11 cellular contexts compared by ENCODE assay signal in the genomic region with DNA sequence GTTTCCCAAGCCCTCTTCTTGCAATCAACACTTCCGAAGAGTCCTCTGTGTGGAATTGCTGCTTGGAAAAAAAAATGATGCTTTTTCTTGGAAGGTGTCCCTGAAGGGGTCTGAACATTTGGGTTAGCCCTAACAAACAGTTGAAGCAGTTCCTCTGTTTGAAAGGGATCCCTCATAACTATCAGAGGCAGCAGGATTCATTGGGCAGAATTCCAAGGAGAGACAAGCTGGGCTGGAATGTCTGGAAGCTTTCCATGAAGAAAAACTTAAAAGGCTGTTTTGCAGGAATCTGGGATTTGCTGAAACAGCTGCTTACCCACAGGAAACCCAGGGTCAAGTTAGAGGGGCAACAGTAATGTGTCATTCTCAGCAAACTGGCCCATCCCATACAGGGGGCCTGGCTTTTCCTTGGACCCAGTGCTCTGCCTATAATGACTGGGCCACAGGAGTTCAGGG. TPM values are rescaled to one million over a fixed set of nuclear protein-coding genes. Genes with fewer than 3 reads are reported as not detected.
A peak's percentile ranks its signal among the peaks of the same experiment; 100 is the strongest.
DNase-seq lines count a peak whose midpoint lies in the region; ATAC-seq and TF ChIP-seq lines count a peak whose summit lies in the region.
"Had no signal": no experiment of that assay in that cellular context is flagged by ENCODE, and none has a peak within 500 bp of the region (broad histone marks: within the 10 kb centered on the region; RNA-seq: fewer than 3 reads in every experiment).

No MANE protein-coding gene starts in this region.

- H3K27me3 ChIP-seq in heart left ventricle (no peaks in the 10 kb centered on the region), rectal smooth muscle tissue (ENCODE audit: control insufficient read depth, insufficient read depth, low read length) (no peaks in the 10 kb centered on the region)

- H3K9me3 ChIP-seq in heart left ventricle, result no peaks in the 10 kb centered on the region

- WGBS in heart left ventricle, 4 donors, result 41 to 57% (median 50%) methylated on average over 1 of the region's 1 CpG

- TF ChIP-seq CTCF in VCaP (conservative IDR thresholded peaks at IDR 0.05), result no peak
- no peak for TF ChIP-seq CTCF in heart left ventricle (IDR thresholded peaks at IDR 0.05)

- in situ Hi-C loops in G401 (cut with HindIII; ENCODE audit: low sequenced_read_pairs), result no loop called here

- H3K4me1 Mint-ChIP-seq in activated T-helper 2 cell treated with anti-CD3 and anti-CD28 coated beads, Interferon-gamma antibody, Interleukin-2, Interleukin-4, amounts not matched to agents 10 μg/mL and 5 μg/mL and 100 μg/mL, durations not matched to agents 14 hours and 24 hours and 36 hours (ENCODE audit: low read depth), result no peaks in the 10 kb centered on the region
- H3K4me1 Mint-ChIP-seq in T-helper 2 cell treated with Interferon-gamma antibody and Interleukin-4, amounts not matched to agents 5 μg/mL and 100 μg/mL, for 36 hours (ENCODE audit: low read depth), result no peaks in the 10 kb centered on the region

- H3K36me3 Mint-ChIP-seq in activated T-helper 2 cell treated with anti-CD3 and anti-CD28 coated beads, Interferon-gamma antibody, Interleukin-2, Interleukin-4, amounts not matched to agents 10 μg/mL and 5 μg/mL and 100 μg/mL, durations not matched to agents 14 hours and 24 hours and 36 hours (ENCODE audit: low read depth), result no peaks in the 10 kb centered on the region
- no peaks in the 10 kb centered on the region for H3K36me3 Mint-ChIP-seq in T-helper 2 cell treated with Interferon-gamma antibody and Interleukin-4, amounts not matched to agents 5 μg/mL and 100 μg/mL, for 36 hours (ENCODE audit: low read depth)

- H3K36me3 ChIP-seq in heart left ventricle (no peaks in the 10 kb centered on the region), rectal smooth muscle tissue (ENCODE audit: control insufficient read depth, insufficient read depth, low read length) (no peaks in the 10 kb centered on the region)

- ATAC-seq in heart left ventricle, result peak; percentile 41 to 71 (median 60)

- H3K9ac ChIP-seq in rectal smooth muscle tissue (ENCODE audit: low read length), result no peak overlapping the region

- no peak for TF ChIP-seq POLR2A in heart left ventricle (IDR thresholded peaks at IDR 0.05)

- no peaks in the 10 kb centered on the region for H3K9me3 Mint-ChIP-seq in activated T-helper 2 cell treated with anti-CD3 and anti-CD28 coated beads, Interferon-gamma antibody, Interleukin-2, Interleukin-4, amounts not matched to agents 10 μg/mL and 5 μg/mL and 100 μg/mL, durations not matched to agents 14 hours and 24 hours and 36 hours
- no peaks in the 10 kb centered on the region for H3K9me3 Mint-ChIP-seq in T-helper 2 cell treated with Interferon-gamma antibody and Interleukin-4, amounts not matched to agents 5 μg/mL and 100 μg/mL, for 36 hours

- intact Hi-C loops in heart left ventricle (cut with DNase I), result loop anchor here in 1 of 10 donors (10.0 kb wide), 1 partner anchor 435 kb away; no protein-coding TSS in a partner anchor
- intact Hi-C loops in activated T-helper 2 cell treated with anti-CD3 and anti-CD28 coated beads, Interferon-gamma antibody, Interleukin-2, Interleukin-4, amounts not matched to agents 10 μg/mL and 5 μg/mL and 100 μg/mL, durations not matched to agents 14 hours and 24 hours and 36 hours (cut with micrococcal nuclease), result no loop called here

- no peak overlapping the region for H3K27ac Mint-ChIP-seq in activated T-helper 2 cell treated with anti-CD3 and anti-CD28 coated beads, Interferon-gamma antibody, Interleukin-2, Interleukin-4, amounts not matched to agents 10 μg/mL and 5 μg/mL and 100 μg/mL, durations not matched to agents 14 hours and 24 hours and 36 hours
- no peak overlapping the region for H3K27ac Mint-ChIP-seq in T-helper 2 cell treated with Interferon-gamma antibody and Interleukin-4, amounts not matched to agents 5 μg/mL and 100 μg/mL, for 36 hours

- H3K4me3 Mint-ChIP-seq in activated T-helper 2 cell treated with anti-CD3 and anti-CD28 coated beads, Interferon-gamma antibody, Interleukin-2, Interleukin-4, amounts not matched to agents 10 μg/mL and 5 μg/mL and 100 μg/mL, durations not matched to agents 14 hours and 24 hours and 36 hours (ENCODE audit: low read depth), result no peak overlapping the region
- no peak overlapping the region for H3K4me3 Mint-ChIP-seq in T-helper 2 cell treated with Interferon-gamma antibody and Interleukin-4, amounts not matched to agents 5 μg/mL and 100 μg/mL, for 36 hours

- H3K4me3 ChIP-seq in heart left ventricle (no peak overlapping the region), rectal smooth muscle tissue (ENCODE audit: low read length) (no peak overlapping the region)
- H3K4me3 ChIP-seq: SK-N-MC had no signal

- no peaks in the 10 kb centered on the region for H3K27me3 Mint-ChIP-seq in activated T-helper 2 cell treated with anti-CD3 and anti-CD28 coated beads, Interferon-gamma antibody, Interleukin-2, Interleukin-4, amounts not matched to agents 10 μg/mL and 5 μg/mL and 100 μg/mL, durations not matched to agents 14 hours and 24 hours and 36 hours (ENCODE audit: low read depth)
- no peaks in the 10 kb centered on the region for H3K27me3 Mint-ChIP-seq in T-helper 2 cell treated with Interferon-gamma antibody and Interleukin-4, amounts not matched to agents 5 μg/mL and 100 μg/mL, for 36 hours (ENCODE audit: low read depth)

- peak; percentile 41 for DNase-seq in G401 (ENCODE audit: low spot score)
- DNase-seq in heart left ventricle, result peak in 3 of 5 donors; percentile 39 to 47 (median 43)
- no peak for DNase-seq in activated T-helper 2 cell treated with anti-CD3 and anti-CD28 coated beads, Interferon-gamma antibody, Interleukin-2, Interleukin-4, amounts not matched to agents 10 μg/mL and 5 μg/mL and 100 μg/mL, durations not matched to agents 14 hours and 24 hours and 36 hours (ENCODE audit: low spot score)
- no peak for DNase-seq in middle frontal gyrus (ENCODE audit: extremely low spot score, low spot score)
- no peak for DNase-seq in KG1 (lab: John Stamatoyannopoulos, UW)
- no peak for DNase-seq in T-helper 2 cell treated with Interferon-gamma antibody and Interleukin-4, amounts not matched to agents 5 μg/mL and 100 μg/mL, for 36 hours (ENCODE audit: low spot score)
- DNase-seq: cerebellar nuclear complex, NCI-H2171 had no signal

- H3K4me1 ChIP-seq in heart left ventricle (peaks cover 0 to 49% (median 32%) of the 10 kb centered on the region in 12 donors), rectal smooth muscle tissue (ENCODE audit: control insufficient read depth, insufficient read depth, low read length) (peaks cover 19% of the 10 kb centered on the region)

- H3K27ac ChIP-seq in VCaP, result peak overlapping the region; percentile 54
- peak overlapping the region in 1 of 12 donors; percentile 14 for H3K27ac ChIP-seq in heart left ventricle
- peak overlapping the region; percentile 37 for H3K27ac ChIP-seq in rectal smooth muscle tissue (ENCODE audit: low read depth, low read length)
- H3K27ac ChIP-seq: SK-N-MC had no signal

RNA-seq across cellular contexts. Expression of a gene that starts 3.2 kb away (rescaled TPM):
- total RNA-seq in G401 (2014; rRNA removed; shearing (Covaris generic)), result 5.7 and 8.6 TPM in 2 replicates
- total RNA-seq in heart left ventricle, result 1 to 10 TPM in 7 of 9 donors, under 1 TPM in 2; 0.72 to 2.1 (median 1.4) TPM
- polyA plus RNA-seq in heart left ventricle, result under 1 TPM; 0.34 to 0.98 TPM
- 1.2 and 1.7 TPM in 2 replicates for total RNA-seq in activated T-helper 2 cell treated with anti-CD3 and anti-CD28 coated beads, Interferon-gamma antibody, Interleukin-2, Interleukin-4, amounts not matched to agents 10 μg/mL and 5 μg/mL and 100 μg/mL, durations not matched to agents 14 hours and 24 hours and 36 hours

Comparison
In these comparisons a context has a peak if more than half of its experiments do, and no peak if none do; other contexts are left out.
1. DNase-seq: peak in G401 (single experiment) and heart left ventricle (3 of 5); none in activated T-helper 2 cell treated with anti-CD3 and anti-CD28 coated beads, Interferon-gamma antibody, Interleukin-2, Interleukin-4, amounts not matched to agents 10 μg/mL and 5 μg/mL and 100 μg/mL, durations not matched to agents 14 hours and 24 hours and 36 hours (single experiment), middle frontal gyrus (single experiment), KG1 (single experiment) and T-helper 2 cell treated with Interferon-gamma antibody and Interleukin-4, amounts not matched to agents 5 μg/mL and 100 μg/mL, for 36 hours (single experiment).